In the genomic region with DNA sequence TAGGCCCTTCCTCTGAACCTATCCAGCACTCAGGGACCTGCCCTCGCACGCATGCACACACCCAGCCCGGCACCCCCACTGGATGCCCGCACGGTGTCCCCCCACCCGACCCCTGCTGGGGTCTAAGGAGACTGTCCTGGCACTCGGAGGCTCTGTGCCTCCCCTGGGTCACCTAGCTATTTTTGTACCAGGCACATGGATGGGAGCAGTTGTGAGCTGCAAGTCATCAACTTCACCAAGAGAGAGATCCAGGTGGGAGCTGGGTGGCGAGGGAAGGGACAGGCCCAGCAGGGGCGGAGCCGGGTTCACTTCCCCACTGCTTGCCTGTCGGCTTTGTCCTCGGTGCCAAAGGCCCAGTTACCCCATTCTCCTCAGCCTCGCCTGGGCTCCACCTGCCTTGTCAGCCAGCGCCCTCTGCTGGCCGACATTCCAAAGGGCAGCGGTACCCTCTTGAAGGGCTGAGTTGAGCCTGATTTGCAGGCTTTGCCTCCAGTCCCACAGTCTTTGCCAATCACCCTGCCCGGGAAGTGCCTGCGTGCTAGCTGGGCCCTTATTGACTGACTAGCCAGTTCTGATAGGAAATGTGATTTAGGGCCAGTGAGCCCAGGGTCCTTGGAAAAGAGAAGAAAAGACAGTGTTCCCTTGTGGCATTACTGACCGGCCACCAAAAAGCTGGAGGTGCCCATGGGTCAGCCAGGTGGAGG, we compare ENCODE assay signal across 8 cellular contexts.
DNase-seq lines count a peak whose midpoint lies in the region; ATAC-seq and TF ChIP-seq lines count a peak whose summit lies in the region.

No MANE protein-coding gene starts in this region.

- TF ChIP-seq CTCF in VCaP (conservative IDR thresholded peaks at IDR 0.05): peak; percentile 97

- ATAC-seq in GM19023 (IDR thresholded peaks at IDR 0.05; ENCODE audit: unreplicated experiment): peak; percentile 70
- peak; percentile 61 for ATAC-seq in HG03139 (IDR thresholded peaks at IDR 0.05; ENCODE audit: unreplicated experiment)

- in situ Hi-C loops in T47D (cut with HindIII; ENCODE audit: low pct_unique_long_range_greater_than_20kb, low sequenced_read_pairs): no loop called here

- peak overlapping the region; percentile 25; the same call in 1 of the 2 replicates for H3K27ac ChIP-seq in VCaP

- DNase-seq in AG20443 (ENCODE audit: low spot score): peak; percentile 97
- peak; percentile 91 for DNase-seq in NCI-H2196 treated with DMSO at 0.1 percent for 48 hours (lab: John Stamatoyannopoulos, UW; ENCODE audit: unreplicated experiment)
- DNase-seq in T47D (ENCODE audit: low read depth in 1 of 2, low spot score in 1 of 2): peak; percentile 89 to 93
- DNase-seq in iris pigment epithelial cell (ENCODE audit: low read depth): peak; percentile 85
- peak; percentile 80 to 83 for DNase-seq in stimulated activated CD4-positive, alpha-beta T cell treated with anti-CD3 and anti-CD28 coated beads, Interleukin-15, amount 100 ng/mL, for 48 hours (ENCODE audit: low read depth in 2 of 2)

Comparison
In these comparisons a context has a peak if more than half of its experiments do, and no peak if none do; other contexts are left out.
1. Peak in every context shown above with its lines: DNase-seq, ATAC-seq and H3K27ac ChIP-seq.